23 cellular contexts compared by ENCODE assay signal in genomic region chr2:128281852-128282245, GRCh38. TPM values are rescaled to one million over a fixed set of nuclear protein-coding genes. Genes with fewer than 3 reads are reported as not detected.
DNase-seq lines count a peak whose midpoint lies in the region; ATAC-seq, FAIRE-seq and TF ChIP-seq lines count a peak whose summit lies in the region.
"Had no signal": no experiment of that assay in that cellular context is flagged by ENCODE, and none has a peak within 500 bp of the region (broad histone marks: within the 10 kb centered on the region; RNA-seq: fewer than 3 reads in every experiment).

No MANE protein-coding gene starts in this region.

- H4K20me1 ChIP-seq in osteoblast (ENCODE audit: insufficient read depth, low read length): peaks cover 31% of the 10 kb centered on the region

- no peak for TF ChIP-seq POLR2A in uterus (IDR thresholded peaks at IDR 0.05)

- DNase-seq in Right ventricle myocardium superior (peak; percentile 53), cardiac septum (ENCODE audit: low spot score) (no peak), left ventricle myocardium inferior (peak; percentile 26), osteoblast (ENCODE audit: insufficient read length, low spot score, missing footprints) (peak; percentile 60), uterus (peak in 1 of 2 donors; percentile 14), RPMI8226 (no peak), NK-92 (lab: John Stamatoyannopoulos, UW; ENCODE audit: unreplicated experiment) (no peak), urothelium cell line (ENCODE audit: low spot score) (no peak)
- DNase-seq: activated CD4-positive, alpha-beta T cell treated with anti-CD3 and anti-CD28 coated beads, Interleukin-2, amount 50 U/mL, for 4 hours; activated effector memory CD4-positive, alpha-beta T cell treated with Interleukin-2 at 50 U/mL for 16 hours; activated naive CD8-positive, alpha-beta T cell treated with anti-CD3 and anti-CD28 coated beads for 36 hours; AML-193; effector memory CD4-positive, alpha-beta T cell; foreskin keratinocyte; GDM1; mesendoderm; NCI-H2081; NCI-H774; stomach had no signal

- peak; percentile 51 for ATAC-seq in Right ventricle myocardium superior (ENCODE audit: poor library complexity)
- ATAC-seq: foreskin keratinocyte, sciatic nerve, WTC11 had no signal

- H3K4me1 ChIP-seq in left ventricle myocardium inferior (peaks cover 71% of the 10 kb centered on the region), osteoblast (ENCODE audit: insufficient read depth, low read length) (no peaks in the 10 kb centered on the region), uterus (no peaks in the 10 kb centered on the region)
- H3K4me1 ChIP-seq: foreskin keratinocyte had no signal

- FAIRE-seq in urothelium cell line (lab: Jason Lieb, UNC): no peak
- FAIRE-seq: keratinocyte had no signal

- TF ChIP-seq CTCF in left ventricle myocardium inferior (IDR thresholded peaks at IDR 0.05; ENCODE audit: borderline replicate concordance) (no peak), osteoblast (IDR thresholded peaks at IDR 0.05; ENCODE audit: extremely low read depth, low read depth, low read length) (no peak), uterus (IDR thresholded peaks at IDR 0.05) (no peak)

- intact Hi-C loops in Right ventricle myocardium superior (cut with DNase I) (no loop called here), cardiac septum (cut with DNase I) (no loop called here), left ventricle myocardium inferior (cut with micrococcal nuclease) (no loop called here), uterus (cut with DNase I; ENCODE audit: low total_unique reads) (no loop called here)

- no peaks in the 10 kb centered on the region for H3K27me3 ChIP-seq in left ventricle myocardium inferior (ENCODE audit: low read depth)
- no peaks in the 10 kb centered on the region for H3K27me3 ChIP-seq in osteoblast (ENCODE audit: insufficient read depth, low read length)
- H3K27me3 ChIP-seq in uterus: no peaks in the 10 kb centered on the region
- H3K27me3 ChIP-seq: foreskin keratinocyte, stomach, upper lobe of left lung had no signal

- H3K4me3 ChIP-seq in left ventricle myocardium inferior: peak overlapping the region; percentile 23
- no peak overlapping the region for H3K4me3 ChIP-seq in osteoblast (ENCODE audit: insufficient read depth, low read length)
- H3K4me3 ChIP-seq in uterus: no peak overlapping the region
- H3K4me3 ChIP-seq: upper lobe of left lung had no signal

- peak overlapping the region; percentile 62 for H3K27ac ChIP-seq in left ventricle myocardium inferior (replicated peaks)
- H3K27ac ChIP-seq in osteoblast (ENCODE audit: low read depth, low read length): no peak overlapping the region
- peak overlapping the region; percentile 42 to 46 for H3K27ac ChIP-seq in uterus
- H3K27ac ChIP-seq: foreskin keratinocyte, upper lobe of left lung had no signal

- H2AFZ ChIP-seq in osteoblast (ENCODE audit: low read length): no peak overlapping the region

- no peak overlapping the region for H3K4me2 ChIP-seq in osteoblast (ENCODE audit: insufficient read depth, low read length)

- H3K9me3 ChIP-seq in left ventricle myocardium inferior (replicated peaks) (no peaks in the 10 kb centered on the region), osteoblast (ENCODE audit: low read depth, low read length) (no peaks in the 10 kb centered on the region), uterus (no peaks in the 10 kb centered on the region)
- H3K9me3 ChIP-seq: stomach, upper lobe of left lung had no signal

- no peaks in the 10 kb centered on the region for H3K79me2 ChIP-seq in osteoblast (ENCODE audit: insufficient read depth, low read length)

- H3K36me3 ChIP-seq in left ventricle myocardium inferior: no peaks in the 10 kb centered on the region
- H3K36me3 ChIP-seq in osteoblast (ENCODE audit: insufficient read depth, low read length): no peaks in the 10 kb centered on the region
- H3K36me3 ChIP-seq in uterus: no peaks in the 10 kb centered on the region

RNA-seq across cellular contexts. Expression of gene HS6ST1, which starts 36.8 kb away (rescaled TPM):
- total RNA-seq in Right ventricle myocardium superior (35.1 TPM), cardiac septum (14.4 TPM), left ventricle myocardium inferior (26.7 TPM), osteoblast (16.5 and 18.8 TPM in 2 replicates), uterus (100 to 1,000 TPM in 1 of 4 donors, 10 to 100 TPM in 3; 22.7 to 198 (median 37.4) TPM)

Comparison
In these comparisons a context has a peak if more than half of its experiments do, and no peak if none do; other contexts are left out.
1. DNase-seq: peak in Right ventricle myocardium superior (single experiment), left ventricle myocardium inferior (single experiment) and osteoblast (single experiment); none in cardiac septum (single experiment), RPMI8226 (single experiment), NK-92 (single experiment) and urothelium cell line (single experiment).